9 cellular contexts compared by ENCODE assay signal in the genomic region with DNA sequence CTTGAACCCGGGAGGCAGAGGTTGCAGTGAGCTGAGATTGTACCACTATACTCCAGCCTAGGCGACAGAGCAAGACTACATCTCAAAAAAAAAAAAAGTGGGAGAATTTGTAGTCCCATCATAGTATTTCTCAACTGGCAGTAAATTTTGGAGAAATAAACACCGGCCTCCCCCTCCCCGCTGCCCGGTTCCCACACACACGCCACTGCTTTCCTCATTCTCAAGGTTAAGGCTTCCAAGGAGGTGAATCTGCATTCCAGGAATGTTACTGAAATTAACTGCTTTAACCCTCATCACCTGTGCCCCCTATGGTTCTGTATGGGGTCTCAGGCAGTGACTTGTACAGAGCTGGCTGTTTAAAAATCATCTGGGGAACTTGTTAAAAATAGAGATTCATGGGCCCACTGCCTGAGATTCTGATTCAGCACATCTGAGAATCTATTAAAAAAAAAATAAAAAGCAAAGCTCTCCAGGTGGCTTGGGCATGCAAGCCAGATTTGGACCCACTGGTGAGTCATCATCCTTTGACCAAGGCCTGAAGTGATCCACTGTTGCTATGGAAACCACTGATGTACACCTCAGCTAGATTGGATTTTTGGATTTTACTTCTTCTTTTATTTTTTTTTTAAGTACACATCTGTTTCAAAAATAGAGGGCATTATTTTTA. TPM values are rescaled to one million over a fixed set of nuclear protein-coding genes. Genes with fewer than 3 reads are reported as not detected.
A peak's percentile ranks its signal among the peaks of the same experiment; 100 is the strongest.
DNase-seq lines count a peak whose midpoint lies in the region; ATAC-seq lines count a peak whose summit lies in the region.
"Had no signal": no experiment of that assay in that cellular context is flagged by ENCODE, and none has a peak within 500 bp of the region (broad histone marks: within the 10 kb centered on the region; RNA-seq: fewer than 3 reads in every experiment).

No MANE protein-coding gene starts in this region.

- no peaks in the 10 kb centered on the region for H3K79me2 ChIP-seq in mesendoderm (ENCODE audit: control insufficient read depth, insufficient read depth, low read length)

- no peak overlapping the region for H3K18ac ChIP-seq in mesendoderm (ENCODE audit: low read length)

- no peaks in the 10 kb centered on the region for H3K79me1 ChIP-seq in mesendoderm (ENCODE audit: low read length)

- H3K9ac ChIP-seq in mesendoderm (ENCODE audit: low read length), result no peak overlapping the region

- whole genome bisulfite sequencing in mesendoderm (ENCODE audit: extremely low coverage, insufficient coverage, low lambda C conversion rate), result no CpG with 5 or more reads among the region's 6 CpGs

- no peak overlapping the region for H2BK5ac ChIP-seq in mesendoderm (ENCODE audit: low read length)

- H3K4me1 ChIP-seq in mesendoderm (ENCODE audit: control insufficient read depth, low read depth, low read length), result no peaks in the 10 kb centered on the region

- H3K56ac ChIP-seq in mesendoderm (ENCODE audit: low read length), result no peak overlapping the region

- peak; percentile 15 to 37 for DNase-seq in SW 1271 (lab: John Stamatoyannopoulos, UW)
- DNase-seq in mesendoderm, result peak; percentile 30
- DNase-seq in islet precursor cell, result no peak

- no peak overlapping the region for H3K4me3 ChIP-seq in mesendoderm (ENCODE audit: low read length)
- H3K4me3 ChIP-seq: lung, SK-N-MC had no signal

- ATAC-seq in GM19023 (IDR thresholded peaks at IDR 0.05; ENCODE audit: unreplicated experiment) (peak; percentile 39), HG03442 (IDR thresholded peaks at IDR 0.05; ENCODE audit: unreplicated experiment) (peak; percentile 56), GM19455 (IDR thresholded peaks at IDR 0.05; ENCODE audit: unreplicated experiment) (no peak), HG03571 (IDR thresholded peaks at IDR 0.05; ENCODE audit: unreplicated experiment) (no peak)

- H2BK15ac ChIP-seq in mesendoderm (replicated peaks; ENCODE audit: low read depth), result no peak overlapping the region

- H3K27me3 ChIP-seq in mesendoderm (ENCODE audit: insufficient read depth, low read length, poor library complexity), result no peaks in the 10 kb centered on the region

- no peaks in the 10 kb centered on the region for H3K36me3 ChIP-seq in mesendoderm (ENCODE audit: control insufficient read depth, insufficient read depth, low read length)

- no peak overlapping the region for H4K5ac ChIP-seq in mesendoderm (ENCODE audit: low read length)

- no peak overlapping the region for H2AK5ac ChIP-seq in mesendoderm (ENCODE audit: low read length)

- H3K4me2 ChIP-seq in mesendoderm (ENCODE audit: low read length), result no peak overlapping the region

- no peak overlapping the region for H3K27ac ChIP-seq in mesendoderm (ENCODE audit: low read depth, low read length)
- H3K27ac ChIP-seq: SK-N-MC had no signal

- H3K23ac ChIP-seq in mesendoderm (ENCODE audit: low read length), result no peak overlapping the region

- no peak overlapping the region for H2BK120ac ChIP-seq in mesendoderm (ENCODE audit: low read depth, low read length)

- no peak overlapping the region for H4K8ac ChIP-seq in mesendoderm (ENCODE audit: low read depth, low read length)

- H3K4ac ChIP-seq in mesendoderm (ENCODE audit: low read depth, low read length), result no peak overlapping the region

RNA-seq across cellular contexts. Expression of gene MRPL35, which starts 50.1 kb away (rescaled TPM):
- 44.1 TPM for polyA plus RNA-seq in mesendoderm (2013, experiment 1 of 2)
- polyA plus RNA-seq in mesendoderm (2013, experiment 2 of 2), result 43.7 TPM

RNA-seq across cellular contexts. Expression of gene IMMT, which starts 54.0 kb away (rescaled TPM):
- 84.8 TPM for polyA plus RNA-seq in mesendoderm (2013, experiment 1 of 2)
- 85.9 TPM for polyA plus RNA-seq in mesendoderm (2013, experiment 2 of 2)

Comparison
In these comparisons a context has a peak if more than half of its experiments do, and no peak if none do; other contexts are left out.
1. ATAC-seq: peak in GM19023 (single experiment) and HG03442 (single experiment); none in GM19455 (single experiment) and HG03571 (single experiment).